ENCODE assay signal across 10 cellular contexts in genomic region chr19:48715681-48716171, GRCh38. TPM values are rescaled to one million over a fixed set of nuclear protein-coding genes. Genes with fewer than 3 reads are reported as not detected.
DNase-seq lines count a peak whose midpoint lies in the region; ATAC-seq and TF ChIP-seq lines count a peak whose summit lies in the region.
"Had no signal": no experiment of that assay in that cellular context is flagged by ENCODE, and none has a peak within 500 bp of the region (broad histone marks: within the 10 kb centered on the region; RNA-seq: fewer than 3 reads in every experiment).

No MANE protein-coding gene starts in this region.

- H3K9ac ChIP-seq in Karpas-422 (ENCODE audit: low read length): peak overlapping the region; percentile 96

- H3K36me3 Mint-ChIP-seq in CD4-positive, alpha-beta memory T cell: peaks cover 0 to 3% of the 10 kb centered on the region in 2 donors
- H3K36me3 Mint-ChIP-seq in endothelial cell (ENCODE audit: low read depth, unreplicated experiment): peaks cover 9% of the 10 kb centered on the region

- no peaks in the 10 kb centered on the region for H3K9me2 ChIP-seq in Karpas-422 (replicated peaks; ENCODE audit: insufficient read depth, low read length)

- no peak for TF ChIP-seq EP300 in ovary (IDR thresholded peaks at IDR 0.05)

- CTCF ChIA-PET in CD4-positive, alpha-beta memory T cell (lab: Charles Lee; ENCODE audit: partially characterized antibody): interaction anchor here (1.4 to 1.9 kb wide), 3 partner anchors 23 to 70 kb away, joined by 3 to 8 read pairs (median 4); no protein-coding TSS in a partner anchor

- no peaks in the 10 kb centered on the region for H3K36me3 ChIP-seq in CD4-positive, alpha-beta memory T cell (ENCODE audit: insufficient read depth, low read length)
- no peaks in the 10 kb centered on the region for H3K36me3 ChIP-seq in Karpas-422 (ENCODE audit: insufficient read depth, low read length)
- H3K36me3 ChIP-seq in ovary: no peaks in the 10 kb centered on the region

- H3K4me1 Mint-ChIP-seq in CD4-positive, alpha-beta memory T cell: peaks cover 7 to 39% (median 20%) of the 10 kb centered on the region in 4 donors
- H3K4me1 Mint-ChIP-seq in endothelial cell (ENCODE audit: unreplicated experiment): peaks cover 17% of the 10 kb centered on the region

- WGBS in ovary, 3 donors: 23 to 31% (median 25%) methylated on average over 19 of the region's 19 CpGs

- ATAC-seq in HG03457 (IDR thresholded peaks at IDR 0.05; ENCODE audit: unreplicated experiment): no peak

- no peak overlapping the region for H2AFZ ChIP-seq in Karpas-422 (ENCODE audit: low read length)

- H3K9me3 ChIP-seq in CD4-positive, alpha-beta memory T cell (ENCODE audit: control insufficient read depth in 1 of 2, low read length in 2 of 2): no peaks in the 10 kb centered on the region
- H3K9me3 ChIP-seq in Karpas-422 (ENCODE audit: low read length) (peaks cover 5% of the 10 kb centered on the region), ovary (no peaks in the 10 kb centered on the region)

- POLR2A ChIA-PET in CD4-positive, alpha-beta memory T cell (lab: Charles Lee; ENCODE audit: partially characterized antibody): interaction anchor here (0.9 to 1.5 kb wide), 2 partner anchors 9 to 12 kb away, joined by 3 to 4 read pairs; no protein-coding TSS in a partner anchor

- no peaks in the 10 kb centered on the region for H3K27me3 Mint-ChIP-seq in CD4-positive, alpha-beta memory T cell
- peaks cover 24% of the 10 kb centered on the region for H3K27me3 Mint-ChIP-seq in endothelial cell (ENCODE audit: unreplicated experiment)

- H3K9me3 Mint-ChIP-seq in CD4-positive, alpha-beta memory T cell: no peaks in the 10 kb centered on the region
- H3K9me3 Mint-ChIP-seq in endothelial cell (ENCODE audit: unreplicated experiment): no peaks in the 10 kb centered on the region

- H3K27me3 ChIP-seq in CD4-positive, alpha-beta memory T cell (ENCODE audit: insufficient read depth, low read length): no peaks in the 10 kb centered on the region
- H3K27me3 ChIP-seq in Karpas-422 (ENCODE audit: low read length) (no peaks in the 10 kb centered on the region), ovary (no peaks in the 10 kb centered on the region)

- H3K4me2 ChIP-seq in Karpas-422 (ENCODE audit: low read depth, low read length, poor library complexity, severe bottlenecking): peak overlapping the region; percentile 100

- no peaks in the 10 kb centered on the region for H4K20me1 ChIP-seq in Karpas-422 (ENCODE audit: insufficient read depth, low read depth, low read length)

- no peak for TF ChIP-seq POLR2A in ovary (IDR thresholded peaks at IDR 0.05)

- no peak overlapping the region for H3K27ac ChIP-seq in CD4-positive, alpha-beta memory T cell (ENCODE audit: low read depth, low read length)
- H3K27ac ChIP-seq in Karpas-422 (ENCODE audit: low read length) (no peak overlapping the region), ovary (peak overlapping the region; percentile 26 to 79)

- intact Hi-C loops in CD4-positive, alpha-beta memory T cell (cut with micrococcal nuclease): no loop called here
- intact Hi-C loops in ovary (cut with DNase I): loop anchor here in 1 of 4 donors (10.0 kb wide), 1 partner anchor 71 kb away; the partner anchor contains the start of gene CA11

- no peak for DNase-seq in CD4-positive, alpha-beta memory T cell
- DNase-seq in Karpas-422 (no peak), endothelial cell (ENCODE audit: low spot score) (no peak), ovary (peak; percentile 47 to 68 (median 60)), kidney glomerular epithelial cell (lab: John Stamatoyannopoulos, UW) (no peak), cortex of kidney (lab: John Stamatoyannopoulos, UW) (no peak), glomerular visceral epithelial cell (ENCODE audit: extremely low spot score) (no peak)
- DNase-seq: stimulated activated CD4-positive, alpha-beta T cell treated with anti-CD3 and anti-CD28 coated beads, Interleukin-4, amount 100 ng/mL, for 24 hours had no signal

- H3K27ac Mint-ChIP-seq in CD4-positive, alpha-beta memory T cell: peak overlapping the region in 2 of 7 donors; percentile 12 to 30
- peak overlapping the region; percentile 38 for H3K27ac Mint-ChIP-seq in endothelial cell (ENCODE audit: unreplicated experiment)

- H3K4me1 ChIP-seq in CD4-positive, alpha-beta memory T cell (ENCODE audit: insufficient read depth, low read length): peaks cover 24% of the 10 kb centered on the region
- H3K4me1 ChIP-seq in Karpas-422 (ENCODE audit: low read length): peaks cover 28% of the 10 kb centered on the region
- peaks cover 38% of the 10 kb centered on the region for H3K4me1 ChIP-seq in ovary (ENCODE audit: insufficient read depth)

- H3K79me2 ChIP-seq in Karpas-422 (ENCODE audit: low read length): peaks cover 9% of the 10 kb centered on the region; the same call in 1 of the 2 replicates

- H3K4me3 ChIP-seq in CD4-positive, alpha-beta memory T cell (ENCODE audit: low read length in 2 of 2): no peak overlapping the region
- H3K4me3 ChIP-seq in Karpas-422 (ENCODE audit: low read length): peak overlapping the region; percentile 80; the same call in 1 of the 2 replicates
- H3K4me3 ChIP-seq in ovary: peak overlapping the region; percentile 35

- peak overlapping the region in 6 of 8 donors; percentile 34 to 75 (median 54) for H3K4me3 Mint-ChIP-seq in CD4-positive, alpha-beta memory T cell
- no peak overlapping the region for H3K4me3 Mint-ChIP-seq in endothelial cell (ENCODE audit: unreplicated experiment)

- TF ChIP-seq CTCF in endothelial cell (IDR thresholded peaks at IDR 0.05; ENCODE audit: unreplicated experiment): no peak
- no peak for TF ChIP-seq CTCF in ovary (IDR thresholded peaks at IDR 0.05)

RNA-seq across cellular contexts. Expression of gene MAMSTR, which starts 3.8 kb away (rescaled TPM):
- 1 to 10 TPM; 2.1 to 2.5 TPM for total RNA-seq in CD4-positive, alpha-beta memory T cell
- polyA plus RNA-seq in CD4-positive, alpha-beta memory T cell: under 1 TPM; 0.71 to 0.73 TPM
- total RNA-seq in Karpas-422 (2014; rRNA removed; shearing (Covaris generic); ENCODE audit: low replicate concordance): 0.58 and 0.78 TPM in 2 replicates
- total RNA-seq in endothelial cell (ENCODE audit: unreplicated experiment) (1.5 TPM), ovary (10 to 100 TPM in 5 of 7 donors, 1 to 10 TPM in 2; 1.3 to 17.1 (median 11.2) TPM)
- polyA plus RNA-seq in ovary: 1 to 10 TPM; 3.7 to 5.7 TPM

RNA-seq across cellular contexts. Expression of gene FUT2, which starts 20.0 kb away (rescaled TPM):
- total RNA-seq in CD4-positive, alpha-beta memory T cell: not detected
- polyA plus RNA-seq in CD4-positive, alpha-beta memory T cell: under 1 TPM; 0.11 to 0.59 TPM
- total RNA-seq in Karpas-422 (2014; rRNA removed; shearing (Covaris generic); ENCODE audit: low replicate concordance): not detected in 2 replicates
- total RNA-seq in endothelial cell (ENCODE audit: unreplicated experiment): 1.5 TPM
- 1 to 10 TPM in 5 of 7 donors, not detected in 2; 1.0 to 2.5 (median 2.4) TPM for total RNA-seq in ovary
- polyA plus RNA-seq in ovary: under 1 TPM; 0.10 to 0.23 TPM
- total RNA-seq: SK-MEL-5 had no signal

RNA-seq across cellular contexts. Expression of gene RASIP1, which starts 24.7 kb away (rescaled TPM):
- total RNA-seq in CD4-positive, alpha-beta memory T cell: under 1 TPM in 1 of 2 experiments, not detected in 1; 0.22 TPM
- polyA plus RNA-seq in CD4-positive, alpha-beta memory T cell: under 1 TPM; 0.10 to 0.25 TPM
- not detected in 2 replicates for total RNA-seq in Karpas-422 (2014; rRNA removed; shearing (Covaris generic); ENCODE audit: low replicate concordance)
- total RNA-seq in endothelial cell (ENCODE audit: unreplicated experiment) (192 TPM), ovary (10 to 100 TPM in 5 of 7 donors, 1 to 10 TPM in 2; 4.9 to 25.9 (median 14.2) TPM)
- polyA plus RNA-seq in ovary: 10 to 100 TPM in 1 of 2 donors, 1 to 10 TPM in 1; 4.1 to 18.4 TPM

RNA-seq across cellular contexts. Expression of gene IZUMO1, which starts 31.0 kb away (rescaled TPM):
- not detected for total RNA-seq in CD4-positive, alpha-beta memory T cell
- polyA plus RNA-seq in CD4-positive, alpha-beta memory T cell: not detected
- total RNA-seq in Karpas-422 (2014; rRNA removed; shearing (Covaris generic); ENCODE audit: low replicate concordance): not detected in 2 replicates
- total RNA-seq in endothelial cell (ENCODE audit: unreplicated experiment) (3.3 TPM), ovary (under 1 TPM in 2 of 7 donors, not detected in 5; 0.11 to 0.67 TPM)
- polyA plus RNA-seq in ovary: under 1 TPM; 0.08 to 0.13 TPM
- total RNA-seq: SK-MEL-5 had no signal

RNA-seq across cellular contexts. Expression of gene FUT1, which starts 36.7 kb away (rescaled TPM):
- total RNA-seq in CD4-positive, alpha-beta memory T cell: under 1 TPM; 0.22 to 0.32 TPM
- under 1 TPM in 1 of 2 donors, not detected in 1; 0.11 TPM for polyA plus RNA-seq in CD4-positive, alpha-beta memory T cell
- not detected in 2 replicates for total RNA-seq in Karpas-422 (2014; rRNA removed; shearing (Covaris generic); ENCODE audit: low replicate concordance)
- total RNA-seq in endothelial cell (ENCODE audit: unreplicated experiment): 5.7 TPM
- total RNA-seq in ovary: 1 to 10 TPM in 3 of 7 donors, under 1 TPM in 4; 0.48 to 4.0 (median 0.87) TPM
- 1 to 10 TPM; 1.3 to 1.4 TPM for polyA plus RNA-seq in ovary

Comparison
In these comparisons a context has a peak if more than half of its experiments do, and no peak if none do; other contexts are left out.
1. DNase-seq: peak in ovary (5 of 5); none in CD4-positive, alpha-beta memory T cell (0 of 5), Karpas-422 (single experiment), endothelial cell (single experiment), kidney glomerular epithelial cell (single experiment), cortex of kidney (single experiment) and glomerular visceral epithelial cell (single experiment).
2. H3K27ac ChIP-seq: peak in ovary (2 of 2); none in CD4-positive, alpha-beta memory T cell (single experiment) and Karpas-422 (single experiment).
3. H3K4me3 ChIP-seq: peak in Karpas-422 (single experiment) and ovary (single experiment); none in CD4-positive, alpha-beta memory T cell (0 of 2).